21 cellular contexts compared by ENCODE assay signal in genomic region chr15:39721893-39722292, GRCh38.
"Had no signal": no experiment of that assay in that cellular context is flagged by ENCODE, and none has a peak within 500 bp of the region (broad histone marks: within the 10 kb centered on the region; RNA-seq: fewer than 3 reads in every experiment).

No MANE protein-coding gene starts in this region.

- DNase-seq: erythroblast; immature natural killer cell; kidney; left cardiac atrium; left ventricle myocardium superior; mesendoderm; naive thymus-derived CD8-positive, alpha-beta T cell; ovary; right cardiac atrium; stimulated activated CD4-positive, alpha-beta T cell treated with anti-CD3 and anti-CD28 coated beads, Interleukin-2, amount 100 ng/mL, for 48 hours; stimulated activated naive CD8-positive, alpha-beta T cell treated with anti-CD3 and anti-CD28 coated beads, Interleukin-15, Interleukin-2, amounts not matched to agents 100 U/mL and 50 U/mL, for 24 hours; thyroid gland; upper lobe of left lung; uterus had no signal

- H3K4me3 Mint-ChIP-seq: dendritic cell treated with granulocyte-macrophage colony-stimulating factor and Interleukin-4, amounts not matched to agents 40 ng/mL and 50 ng/mL, for 4 days; immature natural killer cell; naive thymus-derived CD8-positive, alpha-beta T cell; neural crest cell; stimulated activated effector memory CD8-positive, alpha-beta T cell treated with anti-CD3 and anti-CD28 coated beads, Interleukin-12 subunit alpha, Interleukin-12 subunit beta, amount 100 ng/mL, for 72 hours had no signal

- H3K36me3 Mint-ChIP-seq: immature natural killer cell; naive thymus-derived CD8-positive, alpha-beta T cell; stimulated activated effector memory CD8-positive, alpha-beta T cell treated with anti-CD3 and anti-CD28 coated beads, Interleukin-12 subunit alpha, Interleukin-12 subunit beta, amount 100 ng/mL, for 72 hours had no signal

- H3K27me3 ChIP-seq: foreskin keratinocyte, ovary, suprapubic skin, thyroid gland, upper lobe of left lung, uterus had no signal

- H3K4me1 Mint-ChIP-seq: stimulated activated effector memory CD8-positive, alpha-beta T cell treated with anti-CD3 and anti-CD28 coated beads, Interleukin-12 subunit alpha, Interleukin-12 subunit beta, amount 100 ng/mL, for 72 hours had no signal

- H3K4me2 ChIP-seq: smooth muscle cell had no signal

- H3K27ac Mint-ChIP-seq: dendritic cell treated with granulocyte-macrophage colony-stimulating factor and Interleukin-4, amounts not matched to agents 40 ng/mL and 50 ng/mL, for 4 days; naive thymus-derived CD8-positive, alpha-beta T cell; stimulated activated effector memory CD8-positive, alpha-beta T cell treated with anti-CD3 and anti-CD28 coated beads, Interleukin-12 subunit alpha, Interleukin-12 subunit beta, amount 100 ng/mL, for 72 hours had no signal

- H3K27ac ChIP-seq: foreskin keratinocyte, ovary, suprapubic skin, thyroid gland, upper lobe of left lung, uterus had no signal

- H3K27me3 Mint-ChIP-seq: dendritic cell treated with granulocyte-macrophage colony-stimulating factor and Interleukin-4, amounts not matched to agents 40 ng/mL and 50 ng/mL, for 4 days had no signal

- H3K9me3 ChIP-seq: ovary, suprapubic skin, thyroid gland, upper lobe of left lung, uterus had no signal

- H3K36me3 ChIP-seq: ovary, suprapubic skin, thyroid gland, upper lobe of left lung, uterus had no signal

- H3K4me1 ChIP-seq: suprapubic skin, thyroid gland, upper lobe of left lung, uterus had no signal

- H3K9me3 Mint-ChIP-seq: dendritic cell treated with granulocyte-macrophage colony-stimulating factor and Interleukin-4, amounts not matched to agents 40 ng/mL and 50 ng/mL, for 4 days; immature natural killer cell; naive thymus-derived CD8-positive, alpha-beta T cell; neural crest cell; stimulated activated effector memory CD8-positive, alpha-beta T cell treated with anti-CD3 and anti-CD28 coated beads, Interleukin-12 subunit alpha, Interleukin-12 subunit beta, amount 100 ng/mL, for 72 hours had no signal

- H3K4me3 ChIP-seq: lung, ovary, smooth muscle cell, suprapubic skin, thyroid gland, upper lobe of left lung, uterus had no signal
